In the genomic region with DNA sequence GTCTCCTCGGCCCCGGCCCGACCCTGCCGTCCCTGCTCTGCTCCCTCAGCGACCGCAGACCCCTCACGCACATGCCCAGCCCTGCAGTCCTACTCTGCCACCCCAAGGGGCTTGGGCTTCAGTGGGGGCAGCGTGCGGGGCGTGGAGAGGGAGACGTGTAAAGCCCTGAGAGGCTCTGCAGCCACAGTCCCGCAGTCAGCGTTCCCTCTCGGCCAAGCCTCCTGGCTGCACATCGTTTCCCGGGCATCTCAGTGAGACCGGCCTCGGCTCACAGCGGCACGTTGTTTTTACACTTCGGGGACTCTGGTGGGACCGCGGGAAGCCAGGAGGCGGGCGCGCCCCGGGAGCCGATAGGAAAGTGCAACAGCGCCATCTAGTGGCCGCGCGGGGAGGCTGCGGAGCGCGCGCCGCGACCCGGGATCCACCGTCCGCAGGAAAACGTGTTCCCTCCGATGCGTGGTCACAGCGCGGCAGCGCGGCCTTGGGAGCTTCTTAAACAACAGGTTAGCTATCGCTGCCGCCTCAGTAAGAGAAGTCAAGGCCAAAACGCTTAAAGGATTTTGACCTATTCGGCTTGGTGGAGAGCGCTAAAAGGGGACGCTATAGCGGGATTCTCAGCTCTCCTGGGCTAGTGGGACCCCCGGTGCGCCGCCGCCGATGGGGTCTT, we compare ENCODE assay signal across 8 cellular contexts.
DNase-seq lines count a peak whose midpoint lies in the region; ATAC-seq and TF ChIP-seq lines count a peak whose summit lies in the region.

No MANE protein-coding gene starts in this region.

- DNase-seq in GM19238 (ENCODE audit: insufficient read length, low spot score): peak; percentile 42
- DNase-seq in SJSA1 (ENCODE audit: low read depth in 1 of 2, low spot score in 2 of 2): peak; percentile 42 to 67
- peak; percentile 65 to 85 for DNase-seq in activated naive CD4-positive, alpha-beta T cell treated with anti-CD3 and anti-CD28 coated beads, Interleukin-2, amount 50 U/mL, for 72 hours (ENCODE audit: low spot score in 2 of 2)
- peak; percentile 53 to 73 for DNase-seq in heart right ventricle
- peak; percentile 23 for DNase-seq in prostate gland (ENCODE audit: low spot score)
- peak; percentile 78 to 94 for DNase-seq in aorta

- no peak for TF ChIP-seq POLR2A in prostate gland (IDR thresholded peaks at IDR 0.05)

- no peaks in the 10 kb centered on the region for H4K20me1 ChIP-seq in BLaER1

- H3K36me3 ChIP-seq in BLaER1 (no peaks in the 10 kb centered on the region), SJSA1 (no peaks in the 10 kb centered on the region), heart right ventricle (no peaks in the 10 kb centered on the region), prostate gland (no peaks in the 10 kb centered on the region), aorta (ENCODE audit: control insufficient read depth in 1 of 2, insufficient read depth in 2 of 2, low read length in 1 of 2) (no peaks in the 10 kb centered on the region)

- no peaks in the 10 kb centered on the region for H3K9me3 Mint-ChIP-seq in activated naive CD4-positive, alpha-beta T cell treated with anti-CD3 and anti-CD28 coated beads, Interleukin-2, amount 50 U/mL, for 72 hours

- no peaks in the 10 kb centered on the region for H3K36me3 Mint-ChIP-seq in activated naive CD4-positive, alpha-beta T cell treated with anti-CD3 and anti-CD28 coated beads, Interleukin-2, amount 50 U/mL, for 72 hours

- H3K9me3 ChIP-seq in BLaER1 (no peaks in the 10 kb centered on the region), SJSA1 (replicated peaks) (0 out of 2 replicates have a peak, but pooled peaks cover 2% of the 10 kb centered on the region), heart right ventricle (no peaks in the 10 kb centered on the region), prostate gland (no peaks in the 10 kb centered on the region), aorta (ENCODE audit: control insufficient read depth, low read length) (no peaks in the 10 kb centered on the region)

- H3K4me1 ChIP-seq in BLaER1: peaks cover 11% of the 10 kb centered on the region
- H3K4me1 ChIP-seq in SJSA1 (replicated peaks): peaks cover 6% of the 10 kb centered on the region
- H3K4me1 ChIP-seq in heart right ventricle: peaks cover 7 to 18% (median 12%) of the 10 kb centered on the region in 9 donors
- no peaks in the 10 kb centered on the region for H3K4me1 ChIP-seq in prostate gland (replicated peaks)
- no peaks in the 10 kb centered on the region for H3K4me1 ChIP-seq in aorta (ENCODE audit: control insufficient read depth in 1 of 2, insufficient read depth in 2 of 2, low read length in 2 of 2)

- peak overlapping the region; percentile 46; the same call in 1 of the 2 replicates for H3K9ac ChIP-seq in BLaER1

- peak; percentile 69 for ATAC-seq in HG03469 (IDR thresholded peaks at IDR 0.05; ENCODE audit: unreplicated experiment)
- ATAC-seq in activated naive CD4-positive, alpha-beta T cell treated with anti-CD3 and anti-CD28 coated beads, Interleukin-2, amount 50 U/mL, for 72 hours: peak; percentile 73 to 90
- ATAC-seq in heart right ventricle: peak; percentile 76 to 88 (median 86)
- ATAC-seq in aorta (ENCODE audit: low FRiP score): peak; percentile 92

- no peak overlapping the region for H3K27ac ChIP-seq in BLaER1
- H3K27ac ChIP-seq in SJSA1: no peak overlapping the region
- H3K27ac ChIP-seq in heart right ventricle: no peak overlapping the region
- H3K27ac ChIP-seq in prostate gland: no peak overlapping the region
- H3K27ac ChIP-seq in aorta (ENCODE audit: low read depth in 1 of 2, low read length in 2 of 2): no peak overlapping the region

- TF ChIP-seq CTCF in heart right ventricle (IDR thresholded peaks at IDR 0.05) (peak; percentile 98 to 100 (median 99)), prostate gland (IDR thresholded peaks at IDR 0.05) (peak; percentile 92 to 100 (median 97))

- peaks cover 30% of the 10 kb centered on the region for H3K27me3 ChIP-seq in BLaER1
- peaks cover 24% of the 10 kb centered on the region for H3K27me3 ChIP-seq in SJSA1 (replicated peaks)
- H3K27me3 ChIP-seq in heart right ventricle: peaks cover 6 to 70% (median 57%) of the 10 kb centered on the region in 7 donors
- peaks cover 11% of the 10 kb centered on the region for H3K27me3 ChIP-seq in prostate gland (replicated peaks; ENCODE audit: insufficient read depth)
- peaks cover 0 to 2% of the 10 kb centered on the region in 2 donors for H3K27me3 ChIP-seq in aorta (ENCODE audit: control insufficient read depth in 1 of 2, insufficient read depth in 2 of 2, low read length in 1 of 2)

- intact Hi-C loops in heart right ventricle (cut with DNase I) (loop anchor here (1.0 to 10.0 kb wide), 6 partner anchors 109 to 517 kb away; no protein-coding TSS in a partner anchor), prostate gland (cut with DNase I) (loop anchor here (1.0 to 10.0 kb wide), 2 partner anchors 109 to 517 kb away; no protein-coding TSS in a partner anchor), aorta (cut with DNase I) (loop anchor here (1.0 to 10.0 kb wide), 5 partner anchors 110 to 517 kb away; a partner anchor contains a TSS)

- peak overlapping the region; percentile 87 for H3K4me2 ChIP-seq in BLaER1

- H3K4me3 ChIP-seq in BLaER1 (peak overlapping the region; percentile 48), SJSA1 (no peak overlapping the region), heart right ventricle (peak overlapping the region in 9 of 10 donors; percentile 19 to 45 (median 24)), prostate gland (no peak overlapping the region), aorta (ENCODE audit: low read length in 2 of 2) (no peak overlapping the region)

- WGBS in heart right ventricle, 2 donors: 2 to 3% methylated on average over 59 to 60 of the region's 60 CpGs
- 5% methylated on average over 48 of the region's 60 CpGs for WGBS in prostate gland
- WGBS in aorta, 2 donors: 2% methylated on average over 60 of the region's 60 CpGs

- H3K27ac Mint-ChIP-seq in activated naive CD4-positive, alpha-beta T cell treated with anti-CD3 and anti-CD28 coated beads, Interleukin-2, amount 50 U/mL, for 72 hours: no peak overlapping the region

Comparison
In these comparisons a context has a peak if more than half of its experiments do, and no peak if none do; other contexts are left out.
1. H3K4me3 ChIP-seq: peak in BLaER1 (single experiment) and heart right ventricle (9 of 10); none in SJSA1 (single experiment), prostate gland (0 of 2) and aorta (0 of 2).
2. DNase-seq: peak in every context shown above with its lines; median percentile 86 in aorta; 75 in activated naive CD4-positive, alpha-beta T cell treated with anti-CD3 and anti-CD28 coated beads, Interleukin-2, amount 50 U/mL, for 72 hours; 63 in heart right ventricle; 54 in SJSA1; 42 in GM19238; 23 in prostate gland.
3. Peak in every context shown above with its lines, with median percentiles within 50 percentile points of each other: ATAC-seq.